ENCODE assay signal across 16 cellular contexts in genomic region chr1:221709854-221710253, GRCh38. TPM values are rescaled to one million over a fixed set of nuclear protein-coding genes. Genes with fewer than 3 reads are reported as not detected.
DNase-seq lines count a peak whose midpoint lies in the region; ATAC-seq, FAIRE-seq and TF ChIP-seq lines count a peak whose summit lies in the region.
"Had no signal": no experiment of that assay in that cellular context is flagged by ENCODE, and none has a peak within 500 bp of the region (broad histone marks: within the 10 kb centered on the region; RNA-seq: fewer than 3 reads in every experiment).

No MANE protein-coding gene starts in this region.

- DNase-seq in stimulated activated naive CD8-positive, alpha-beta T cell treated with anti-CD3 and anti-CD28 coated beads, Interleukin-15, Interleukin-2, amounts not matched to agents 100 U/mL and 50 U/mL, for 24 hours = no peak
- no peak for DNase-seq in natural killer cell treated with Interleukin-12 subunit alpha and Interleukin-12 subunit beta and Interleukin-15 and Interleukin-18, amount 100 ng/mL, for 72 hours (ENCODE audit: low spot score)
- no peak for DNase-seq in NCI-H2081 (lab: John Stamatoyannopoulos, UW)
- DNase-seq in inferior parietal cortex (ENCODE audit: extremely low spot score) = no peak
- no peak for DNase-seq in kidney
- DNase-seq in SK-N-SH = no peak
- DNase-seq: DMS153, NCI-H1092 treated with DMSO at 0.1 percent for 48 hours, NCI-H524 treated with DMSO at 0.1 percent for 48 hours had no signal

- peak overlapping the region; percentile 88 for H3K27ac ChIP-seq in cingulate gyrus (ENCODE audit: low read depth, low read length)
- H3K27ac ChIP-seq in kidney (ENCODE audit: low read depth in 2 of 2, low read length in 2 of 2) = no peak overlapping the region
- no peak overlapping the region for H3K27ac ChIP-seq in SK-N-SH (ENCODE audit: low read depth in 2 of 2, low read length in 1 of 2)

- H4K20me1 ChIP-seq in SK-N-SH (ENCODE audit: insufficient read depth) = no peaks in the 10 kb centered on the region

- H3K27ac Mint-ChIP-seq in stimulated activated naive CD8-positive, alpha-beta T cell treated with anti-CD3 and anti-CD28 coated beads, Interleukin-15, Interleukin-2, amounts not matched to agents 100 ng/mL and 50 ng/mL, for 24 hours = peak overlapping the region; percentile 36
- H3K27ac Mint-ChIP-seq in natural killer cell treated with Interleukin-12 subunit alpha and Interleukin-12 subunit beta and Interleukin-15 and Interleukin-18, amount 100 ng/mL, for 72 hours = peak overlapping the region; percentile 96 to 98

- WGBS in SK-N-SH (ENCODE audit: low lambda C conversion rate) = 84% methylated on average over 3 of the region's 3 CpGs

- peaks cover 84% of the 10 kb centered on the region for H3K4me1 Mint-ChIP-seq in stimulated activated naive CD8-positive, alpha-beta T cell treated with anti-CD3 and anti-CD28 coated beads, Interleukin-15, Interleukin-2, amounts not matched to agents 100 ng/mL and 50 ng/mL, for 24 hours (ENCODE audit: low read depth)
- peaks cover 79 to 87% of the 10 kb centered on the region in 2 donors for H3K4me1 Mint-ChIP-seq in natural killer cell treated with Interleukin-12 subunit alpha and Interleukin-12 subunit beta and Interleukin-15 and Interleukin-18, amount 100 ng/mL, for 72 hours (ENCODE audit: low read depth in 2 of 2)

- no peak overlapping the region for H3K4me2 ChIP-seq in SK-N-SH

- no peak for FAIRE-seq in kidney (lab: Jason Lieb, UNC)
- FAIRE-seq: frontal cortex, HTR-8/SVneo, keratinocyte had no signal

- H3K27me3 ChIP-seq in SK-N-SH (ENCODE audit: insufficient read depth) = no peaks in the 10 kb centered on the region

- intact Hi-C loops in kidney (cut with DNase I) = no loop called here

- peaks cover 4% of the 10 kb centered on the region for H3K9me3 Mint-ChIP-seq in stimulated activated naive CD8-positive, alpha-beta T cell treated with anti-CD3 and anti-CD28 coated beads, Interleukin-15, Interleukin-2, amounts not matched to agents 100 ng/mL and 50 ng/mL, for 24 hours
- no peaks in the 10 kb centered on the region for H3K9me3 Mint-ChIP-seq in natural killer cell treated with Interleukin-12 subunit alpha and Interleukin-12 subunit beta and Interleukin-15 and Interleukin-18, amount 100 ng/mL, for 72 hours
- H3K9me3 Mint-ChIP-seq: nephron had no signal

- H3K79me2 ChIP-seq in SK-N-SH (ENCODE audit: insufficient read depth) = no peaks in the 10 kb centered on the region

- H3K36me3 ChIP-seq in kidney (ENCODE audit: control insufficient read depth in 1 of 2, insufficient read depth in 2 of 2, low read length in 2 of 2) (peaks cover 0 to 3% of the 10 kb centered on the region in 2 donors), SK-N-SH (replicated peaks in 1 of 2; ENCODE audit: control insufficient read depth in 1 of 2, insufficient read depth in 2 of 2, low read length in 1 of 2) (peaks cover 0 to 11% of the 10 kb centered on the region in 2 experiments)

- H3K4me1 ChIP-seq in kidney (ENCODE audit: control insufficient read depth in 1 of 2, insufficient read depth in 1 of 2, low read depth in 1 of 2, low read length in 2 of 2) = no peaks in the 10 kb centered on the region
- H3K4me1 ChIP-seq in SK-N-SH (ENCODE audit: control insufficient read depth in 1 of 2, insufficient read depth in 2 of 2, low read depth in 1 of 2, low read length in 1 of 2) = peaks cover 0 to 13% of the 10 kb centered on the region in 2 experiments; a peak in 2 of 4 replicates

- POLR2A ChIA-PET in SK-N-SH (lab: Yijun Ruan, JAX) = no interaction called here

- H3F3A ChIP-seq in SK-N-SH (replicated peaks; ENCODE audit: insufficient read depth) = no peaks in the 10 kb centered on the region

- H3K9ac ChIP-seq in kidney (ENCODE audit: low read length in 2 of 2) (no peak overlapping the region), SK-N-SH (no peak overlapping the region)

- H3K9me3 ChIP-seq in kidney (ENCODE audit: control insufficient read depth in 1 of 2, low read length in 2 of 2) (no peaks in the 10 kb centered on the region), SK-N-SH (no peaks in the 10 kb centered on the region)

- H3K4me3 Mint-ChIP-seq in stimulated activated naive CD8-positive, alpha-beta T cell treated with anti-CD3 and anti-CD28 coated beads, Interleukin-15, Interleukin-2, amounts not matched to agents 100 ng/mL and 50 ng/mL, for 24 hours = no peak overlapping the region
- peak overlapping the region; percentile 19 for H3K4me3 Mint-ChIP-seq in natural killer cell treated with Interleukin-12 subunit alpha and Interleukin-12 subunit beta and Interleukin-15 and Interleukin-18, amount 100 ng/mL, for 72 hours
- H3K4me3 Mint-ChIP-seq: nephron had no signal

- TF ChIP-seq EP300 in SK-N-SH (IDR thresholded peaks at IDR 0.05; ENCODE audit: borderline replicate concordance in 1 of 2, low read depth in 1 of 2, low read length in 1 of 2) = no peak

- no peak for TF ChIP-seq RAD21 in SK-N-SH (IDR thresholded peaks at IDR 0.05; ENCODE audit: low read length)

- H2AFZ ChIP-seq in SK-N-SH (ENCODE audit: low read depth) = no peak overlapping the region

- CTCF ChIA-PET in SK-N-SH (lab: Yijun Ruan, JAX) = interaction anchor here (1.4 kb wide), 1 partner anchor 12 kb away, joined by 4 read pairs; no protein-coding TSS in a partner anchor

- H3K36me3 Mint-ChIP-seq in stimulated activated naive CD8-positive, alpha-beta T cell treated with anti-CD3 and anti-CD28 coated beads, Interleukin-15, Interleukin-2, amounts not matched to agents 100 ng/mL and 50 ng/mL, for 24 hours (ENCODE audit: low read depth) = peaks cover 41% of the 10 kb centered on the region
- peaks cover 26% of the 10 kb centered on the region for H3K36me3 Mint-ChIP-seq in natural killer cell treated with Interleukin-12 subunit alpha and Interleukin-12 subunit beta and Interleukin-15 and Interleukin-18, amount 100 ng/mL, for 72 hours

- H3K27me3 Mint-ChIP-seq in stimulated activated naive CD8-positive, alpha-beta T cell treated with anti-CD3 and anti-CD28 coated beads, Interleukin-15, Interleukin-2, amounts not matched to agents 100 ng/mL and 50 ng/mL, for 24 hours = no peaks in the 10 kb centered on the region
- H3K27me3 Mint-ChIP-seq in natural killer cell treated with Interleukin-12 subunit alpha and Interleukin-12 subunit beta and Interleukin-15 and Interleukin-18, amount 100 ng/mL, for 72 hours = no peaks in the 10 kb centered on the region

- TF ChIP-seq CTCF in kidney (IDR thresholded peaks at IDR 0.05; ENCODE audit: borderline replicate concordance, extremely low read depth, insufficient read depth) (no peak), SK-N-SH (IDR thresholded peaks at IDR 0.05) (no peak)

- ATAC-seq in stimulated activated naive CD8-positive, alpha-beta T cell treated with anti-CD3 and anti-CD28 coated beads, Interleukin-15, Interleukin-2, amounts not matched to agents 100 U/mL and 50 U/mL, for 24 hours = no peak
- no peak for ATAC-seq in natural killer cell treated with Interleukin-12 subunit alpha and Interleukin-12 subunit beta and Interleukin-15 and Interleukin-18, amount 100 ng/mL, for 72 hours
- ATAC-seq: sciatic nerve had no signal

- H3K4me3 ChIP-seq in kidney (ENCODE audit: low read length in 2 of 2) (no peak overlapping the region), SK-N-SH (ENCODE audit: low read depth in 2 of 2, low read length in 1 of 2) (no peak overlapping the region)

- no peaks in the 10 kb centered on the region for H3K9me2 ChIP-seq in SK-N-SH

TF ChIP-seq in SK-N-SH, 30 proteins besides CTCF, POLR2A, EP300 and RAD21:
- TF ChIP-seq TAF1 (IDR thresholded peaks at IDR 0.05; ENCODE audit: borderline replicate concordance, low read depth, low read length) (no peak), PBX3 (IDR thresholded peaks at IDR 0.05) (no peak)

RNA-seq across cellular contexts. Expression of gene DUSP10, which starts 32.0 kb away (rescaled TPM):
- total RNA-seq in natural killer cell treated with Interleukin-12 subunit alpha and Interleukin-12 subunit beta and Interleukin-15 and Interleukin-18, amount 100 ng/mL, for 72 hours = 10 to 100 TPM; 43.3 to 85.2 TPM
- 5.3 TPM for total RNA-seq in kidney
- 1.0 TPM for polyA plus RNA-seq in kidney (ENCODE audit: insufficient read depth, low read depth, low replicate concordance)
- 6.4 and 6.8 TPM in 2 replicates for polyA plus RNA-seq in SK-N-SH (2012; rRNA removed)
- 5.0 and 5.2 TPM in 2 replicates for polyA plus RNA-seq in SK-N-SH (2012; cell fraction: cytosol; rRNA removed)
- polyA plus RNA-seq in SK-N-SH (2012; cell fraction: nucleus; rRNA removed) = 8.0 and 11.1 TPM in 2 replicates
